In genomic region chr9:31030741-31031202, GRCh38 we compare ENCODE assay signal across 11 cellular contexts.
DNase-seq lines count a peak whose midpoint lies in the region; ATAC-seq and TF ChIP-seq lines count a peak whose summit lies in the region.
"Had no signal": no experiment of that assay in that cellular context is flagged by ENCODE, and none has a peak within 500 bp of the region (broad histone marks: within the 10 kb centered on the region; RNA-seq: fewer than 3 reads in every experiment).

No MANE protein-coding gene starts in this region.

- intact Hi-C loops in upper lobe of right lung (cut with DNase I): no loop called here
- intact Hi-C loops in heart right ventricle (cut with DNase I): no loop called here

- no peaks in the 10 kb centered on the region for H3K9me3 Mint-ChIP-seq in activated naive CD8-positive, alpha-beta T cell treated with anti-CD3 and anti-CD28 coated beads, Interleukin-2, amount 10 ng/mL, durations not matched to agents 7 days and 5 days
- no peaks in the 10 kb centered on the region for H3K9me3 Mint-ChIP-seq in activated naive CD8-positive, alpha-beta T cell treated with anti-CD3 and anti-CD28 coated beads, Interleukin-2, amount 50 U/mL, for 24 hours

- H3K27me3 ChIP-seq in upper lobe of right lung (no peaks in the 10 kb centered on the region), heart right ventricle (no peaks in the 10 kb centered on the region)

- H3K27ac Mint-ChIP-seq in activated naive CD8-positive, alpha-beta T cell treated with anti-CD3 and anti-CD28 coated beads, Interleukin-2, amount 10 ng/mL, durations not matched to agents 7 days and 5 days: no peak overlapping the region
- no peak overlapping the region for H3K27ac Mint-ChIP-seq in activated naive CD8-positive, alpha-beta T cell treated with anti-CD3 and anti-CD28 coated beads, Interleukin-2, amount 50 U/mL, for 24 hours
- H3K27ac Mint-ChIP-seq: natural killer cell had no signal

- ATAC-seq in activated naive CD8-positive, alpha-beta T cell treated with anti-CD3 and anti-CD28 coated beads, Interleukin-2, amount 10 ng/mL, durations not matched to agents 7 days and 5 days (ENCODE audit: low read depth): no peak
- ATAC-seq in activated naive CD8-positive, alpha-beta T cell treated with anti-CD3 and anti-CD28 coated beads, Interleukin-2, amount 50 U/mL, for 24 hours: no peak
- ATAC-seq in upper lobe of right lung (peak; percentile 40), heart right ventricle (no peak), HG02970 (IDR thresholded peaks at IDR 0.05; ENCODE audit: low FRiP score, unreplicated experiment) (no peak)
- ATAC-seq: natural killer cell had no signal

- peak overlapping the region; percentile 33 for H3K4me3 Mint-ChIP-seq in activated naive CD8-positive, alpha-beta T cell treated with anti-CD3 and anti-CD28 coated beads, Interleukin-2, amount 10 ng/mL, durations not matched to agents 7 days and 5 days
- H3K4me3 Mint-ChIP-seq in activated naive CD8-positive, alpha-beta T cell treated with anti-CD3 and anti-CD28 coated beads, Interleukin-2, amount 50 U/mL, for 24 hours: no peak overlapping the region
- H3K4me3 Mint-ChIP-seq: natural killer cell had no signal

- no peak for TF ChIP-seq CTCF in upper lobe of right lung (IDR thresholded peaks at IDR 0.05)
- no peak for TF ChIP-seq CTCF in heart right ventricle (IDR thresholded peaks at IDR 0.05)

- H3K4me1 Mint-ChIP-seq in activated naive CD8-positive, alpha-beta T cell treated with anti-CD3 and anti-CD28 coated beads, Interleukin-2, amount 10 ng/mL, durations not matched to agents 7 days and 5 days: no peaks in the 10 kb centered on the region
- no peaks in the 10 kb centered on the region for H3K4me1 Mint-ChIP-seq in activated naive CD8-positive, alpha-beta T cell treated with anti-CD3 and anti-CD28 coated beads, Interleukin-2, amount 50 U/mL, for 24 hours
- H3K4me1 Mint-ChIP-seq: natural killer cell had no signal

- no peak for DNase-seq in activated naive CD8-positive, alpha-beta T cell treated with anti-CD3 and anti-CD28 coated beads, Interleukin-2, amount 10 ng/mL, durations not matched to agents 7 days and 5 days
- no peak for DNase-seq in activated naive CD8-positive, alpha-beta T cell treated with anti-CD3 and anti-CD28 coated beads, Interleukin-2, amount 50 U/mL, for 24 hours
- DNase-seq in amniotic stem cell (lab: John Stamatoyannopoulos, UW): peak; percentile 18
- DNase-seq in islet precursor cell: peak; percentile 58
- no peak for DNase-seq in upper lobe of right lung
- no peak for DNase-seq in HPDE6-E6E7 (ENCODE audit: extremely low spot score)
- no peak for DNase-seq in heart right ventricle
- DNase-seq: KG1, natural killer cell had no signal

- H3K4me3 ChIP-seq in upper lobe of right lung: peak overlapping the region; percentile 21
- peak overlapping the region in 3 of 10 donors; percentile 12 to 16 (median 13) for H3K4me3 ChIP-seq in heart right ventricle

- no peaks in the 10 kb centered on the region for H3K36me3 Mint-ChIP-seq in activated naive CD8-positive, alpha-beta T cell treated with anti-CD3 and anti-CD28 coated beads, Interleukin-2, amount 10 ng/mL, durations not matched to agents 7 days and 5 days
- no peaks in the 10 kb centered on the region for H3K36me3 Mint-ChIP-seq in activated naive CD8-positive, alpha-beta T cell treated with anti-CD3 and anti-CD28 coated beads, Interleukin-2, amount 50 U/mL, for 24 hours (ENCODE audit: low read depth)
- H3K36me3 Mint-ChIP-seq: natural killer cell had no signal

- POLR2A ChIA-PET in activated naive CD8-positive, alpha-beta T cell treated with anti-CD3 and anti-CD28 coated beads, Interleukin-2, amount 10 ng/mL, durations not matched to agents 7 days and 5 days (lab: Charles Lee): no interaction called here

- H3K4me1 ChIP-seq in upper lobe of right lung (no peaks in the 10 kb centered on the region), heart right ventricle (no peaks in the 10 kb centered on the region)

- H3K27ac ChIP-seq in upper lobe of right lung: no peak overlapping the region
- H3K27ac ChIP-seq in heart right ventricle: no peak overlapping the region
- H3K27ac ChIP-seq: C4-2B had no signal

- H3K27me3 Mint-ChIP-seq in activated naive CD8-positive, alpha-beta T cell treated with anti-CD3 and anti-CD28 coated beads, Interleukin-2, amount 10 ng/mL, durations not matched to agents 7 days and 5 days: no peaks in the 10 kb centered on the region
- no peaks in the 10 kb centered on the region for H3K27me3 Mint-ChIP-seq in activated naive CD8-positive, alpha-beta T cell treated with anti-CD3 and anti-CD28 coated beads, Interleukin-2, amount 50 U/mL, for 24 hours

- H3K9me3 ChIP-seq in upper lobe of right lung: no peaks in the 10 kb centered on the region
- H3K9me3 ChIP-seq in heart right ventricle: no peaks in the 10 kb centered on the region

- 18 to 20% methylated on average over 6 of the region's 6 CpGs for WGBS in heart right ventricle, 2 donors

- H3K36me3 ChIP-seq in upper lobe of right lung (no peaks in the 10 kb centered on the region), heart right ventricle (no peaks in the 10 kb centered on the region)

Comparison
In these comparisons a context has a peak if more than half of its experiments do, and no peak if none do; other contexts are left out.
1. DNase-seq: peak in amniotic stem cell (single experiment) and islet precursor cell (single experiment); none in activated naive CD8-positive, alpha-beta T cell treated with anti-CD3 and anti-CD28 coated beads, Interleukin-2, amount 10 ng/mL, durations not matched to agents 7 days and 5 days (single experiment), activated naive CD8-positive, alpha-beta T cell treated with anti-CD3 and anti-CD28 coated beads, Interleukin-2, amount 50 U/mL, for 24 hours (single experiment), upper lobe of right lung (single experiment), HPDE6-E6E7 (single experiment) and heart right ventricle (0 of 2).